16 cellular contexts compared by ENCODE assay signal in the genomic region with DNA sequence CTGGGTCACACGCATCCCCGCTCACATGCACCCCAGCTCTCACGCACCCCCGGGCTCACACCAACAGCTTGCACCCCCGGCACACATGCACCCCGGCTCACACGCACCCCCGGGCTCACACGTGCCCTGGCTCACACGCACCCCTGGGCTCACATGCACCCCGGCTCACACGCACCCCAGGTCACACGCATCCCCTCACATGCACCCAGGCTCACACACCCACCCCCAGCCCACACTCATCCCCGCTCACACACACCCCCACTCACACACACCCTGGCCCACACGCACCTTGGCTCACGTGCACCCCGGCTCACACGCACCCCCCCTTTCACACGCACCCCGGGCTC.
"Had no signal": no experiment of that assay in that cellular context is flagged by ENCODE, and none has a peak within 500 bp of the region (broad histone marks: within the 10 kb centered on the region; RNA-seq: fewer than 3 reads in every experiment).

No MANE protein-coding gene starts in this region.

- H3K4me1 ChIP-seq: foreskin keratinocyte, parathyroid adenoma had no signal

- H3K79me2 ChIP-seq: hepatocyte, parathyroid adenoma had no signal

- DNase-seq: central memory CD4-positive, alpha-beta T cell; cortex of kidney; effector memory CD4-positive, alpha-beta T cell; mesendoderm; naive B cell; retina; stimulated activated CD4-positive, alpha-beta T cell treated with anti-CD3 and anti-CD28 coated beads, Interleukin-12 subunit alpha, Interleukin-12 subunit beta, amount 100 ng/mL, for 4 hours; stimulated activated naive CD4-positive, alpha-beta T cell treated with Interleukin-2 at 50 U/mL for 16 hours; tibial artery had no signal

- H3K27me3 ChIP-seq: esophagus muscularis mucosa, foreskin keratinocyte, hepatocyte, sigmoid colon, tibial artery had no signal

- H3K27ac ChIP-seq: foreskin keratinocyte, parathyroid adenoma, psoas muscle had no signal

- H3K9ac ChIP-seq: parathyroid adenoma had no signal

- H2AFZ ChIP-seq: hepatocyte, parathyroid adenoma had no signal

- H3K4me3 ChIP-seq: hepatocyte, lung, psoas muscle had no signal

- H3K9me3 ChIP-seq: esophagus muscularis mucosa, psoas muscle, sigmoid colon, tibial artery had no signal
